In the genomic region with DNA sequence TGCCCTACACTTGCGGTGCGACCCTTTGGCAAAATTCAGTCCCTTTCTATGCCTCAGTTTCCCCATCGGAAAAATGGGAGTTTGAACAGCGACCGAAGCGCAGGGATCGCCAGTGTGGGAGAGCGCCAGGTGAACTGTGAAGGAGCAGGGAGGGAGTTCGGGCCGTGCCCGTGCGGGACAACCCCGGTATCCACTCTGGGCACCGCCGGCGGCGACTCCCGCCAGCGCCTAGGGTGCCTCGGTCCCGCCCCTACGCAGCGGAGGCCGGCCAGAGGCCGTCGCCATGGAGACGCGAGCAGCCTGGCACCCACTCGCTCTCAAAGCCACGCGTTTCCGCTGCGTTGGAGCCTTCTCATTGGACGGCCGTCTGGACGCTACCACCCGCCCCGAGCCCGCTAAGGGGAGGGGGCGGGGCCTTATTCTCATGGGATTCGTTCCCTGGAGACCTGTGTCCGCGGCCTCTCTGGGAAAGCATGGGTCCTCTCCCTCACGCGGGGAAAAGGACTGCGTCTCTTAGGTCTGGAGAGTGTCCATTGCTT, we compare ENCODE assay signal across 1 cellular context.
A peak's percentile ranks its signal among the peaks of the same experiment; 100 is the strongest.
TF ChIP-seq lines count a peak whose summit lies in the region.

No MANE protein-coding gene starts in this region.

TF ChIP-seq in K562, 482 proteins besides CTCF, POLR2A, EP300 and RAD21 (continued from another document and continues in another):
- TF ChIP-seq, protein P1, sequence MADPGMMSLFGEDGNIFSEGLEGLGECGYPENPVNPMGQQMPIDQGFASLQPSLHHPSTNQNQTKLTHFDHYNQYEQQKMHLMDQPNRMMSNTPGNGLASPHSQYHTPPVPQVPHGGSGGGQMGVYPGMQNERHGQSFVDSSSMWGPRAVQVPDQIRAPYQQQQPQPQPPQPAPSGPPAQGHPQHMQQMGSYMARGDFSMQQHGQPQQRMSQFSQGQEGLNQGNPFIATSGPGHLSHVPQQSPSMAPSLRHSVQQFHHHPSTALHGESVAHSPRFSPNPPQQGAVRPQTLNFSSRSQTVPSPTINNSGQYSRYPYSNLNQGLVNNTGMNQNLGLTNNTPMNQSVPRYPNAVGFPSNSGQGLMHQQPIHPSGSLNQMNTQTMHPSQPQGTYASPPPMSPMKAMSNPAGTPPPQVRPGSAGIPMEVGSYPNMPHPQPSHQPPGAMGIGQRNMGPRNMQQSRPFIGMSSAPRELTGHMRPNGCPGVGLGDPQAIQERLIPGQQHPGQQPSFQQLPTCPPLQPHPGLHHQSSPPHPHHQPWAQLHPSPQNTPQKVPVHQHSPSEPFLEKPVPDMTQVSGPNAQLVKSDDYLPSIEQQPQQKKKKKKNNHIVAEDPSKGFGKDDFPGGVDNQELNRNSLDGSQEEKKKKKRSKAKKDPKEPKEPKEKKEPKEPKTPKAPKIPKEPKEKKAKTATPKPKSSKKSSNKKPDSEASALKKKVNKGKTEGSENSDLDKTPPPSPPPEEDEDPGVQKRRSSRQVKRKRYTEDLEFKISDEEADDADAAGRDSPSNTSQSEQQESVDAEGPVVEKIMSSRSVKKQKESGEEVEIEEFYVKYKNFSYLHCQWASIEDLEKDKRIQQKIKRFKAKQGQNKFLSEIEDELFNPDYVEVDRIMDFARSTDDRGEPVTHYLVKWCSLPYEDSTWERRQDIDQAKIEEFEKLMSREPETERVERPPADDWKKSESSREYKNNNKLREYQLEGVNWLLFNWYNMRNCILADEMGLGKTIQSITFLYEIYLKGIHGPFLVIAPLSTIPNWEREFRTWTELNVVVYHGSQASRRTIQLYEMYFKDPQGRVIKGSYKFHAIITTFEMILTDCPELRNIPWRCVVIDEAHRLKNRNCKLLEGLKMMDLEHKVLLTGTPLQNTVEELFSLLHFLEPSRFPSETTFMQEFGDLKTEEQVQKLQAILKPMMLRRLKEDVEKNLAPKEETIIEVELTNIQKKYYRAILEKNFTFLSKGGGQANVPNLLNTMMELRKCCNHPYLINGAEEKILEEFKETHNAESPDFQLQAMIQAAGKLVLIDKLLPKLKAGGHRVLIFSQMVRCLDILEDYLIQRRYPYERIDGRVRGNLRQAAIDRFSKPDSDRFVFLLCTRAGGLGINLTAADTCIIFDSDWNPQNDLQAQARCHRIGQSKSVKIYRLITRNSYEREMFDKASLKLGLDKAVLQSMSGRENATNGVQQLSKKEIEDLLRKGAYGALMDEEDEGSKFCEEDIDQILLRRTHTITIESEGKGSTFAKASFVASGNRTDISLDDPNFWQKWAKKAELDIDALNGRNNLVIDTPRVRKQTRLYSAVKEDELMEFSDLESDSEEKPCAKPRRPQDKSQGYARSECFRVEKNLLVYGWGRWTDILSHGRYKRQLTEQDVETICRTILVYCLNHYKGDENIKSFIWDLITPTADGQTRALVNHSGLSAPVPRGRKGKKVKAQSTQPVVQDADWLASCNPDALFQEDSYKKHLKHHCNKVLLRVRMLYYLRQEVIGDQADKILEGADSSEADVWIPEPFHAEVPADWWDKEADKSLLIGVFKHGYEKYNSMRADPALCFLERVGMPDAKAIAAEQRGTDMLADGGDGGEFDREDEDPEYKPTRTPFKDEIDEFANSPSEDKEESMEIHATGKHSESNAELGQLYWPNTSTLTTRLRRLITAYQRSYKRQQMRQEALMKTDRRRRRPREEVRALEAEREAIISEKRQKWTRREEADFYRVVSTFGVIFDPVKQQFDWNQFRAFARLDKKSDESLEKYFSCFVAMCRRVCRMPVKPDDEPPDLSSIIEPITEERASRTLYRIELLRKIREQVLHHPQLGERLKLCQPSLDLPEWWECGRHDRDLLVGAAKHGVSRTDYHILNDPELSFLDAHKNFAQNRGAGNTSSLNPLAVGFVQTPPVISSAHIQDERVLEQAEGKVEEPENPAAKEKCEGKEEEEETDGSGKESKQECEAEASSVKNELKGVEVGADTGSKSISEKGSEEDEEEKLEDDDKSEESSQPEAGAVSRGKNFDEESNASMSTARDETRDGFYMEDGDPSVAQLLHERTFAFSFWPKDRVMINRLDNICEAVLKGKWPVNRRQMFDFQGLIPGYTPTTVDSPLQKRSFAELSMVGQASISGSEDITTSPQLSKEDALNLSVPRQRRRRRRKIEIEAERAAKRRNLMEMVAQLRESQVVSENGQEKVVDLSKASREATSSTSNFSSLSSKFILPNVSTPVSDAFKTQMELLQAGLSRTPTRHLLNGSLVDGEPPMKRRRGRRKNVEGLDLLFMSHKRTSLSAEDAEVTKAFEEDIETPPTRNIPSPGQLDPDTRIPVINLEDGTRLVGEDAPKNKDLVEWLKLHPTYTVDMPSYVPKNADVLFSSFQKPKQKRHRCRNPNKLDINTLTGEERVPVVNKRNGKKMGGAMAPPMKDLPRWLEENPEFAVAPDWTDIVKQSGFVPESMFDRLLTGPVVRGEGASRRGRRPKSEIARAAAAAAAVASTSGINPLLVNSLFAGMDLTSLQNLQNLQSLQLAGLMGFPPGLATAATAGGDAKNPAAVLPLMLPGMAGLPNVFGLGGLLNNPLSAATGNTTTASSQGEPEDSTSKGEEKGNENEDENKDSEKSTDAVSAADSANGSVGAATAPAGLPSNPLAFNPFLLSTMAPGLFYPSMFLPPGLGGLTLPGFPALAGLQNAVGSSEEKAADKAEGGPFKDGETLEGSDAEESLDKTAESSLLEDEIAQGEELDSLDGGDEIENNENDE (IDR thresholded peaks at IDR 0.05; ENCODE audit: low read depth, low read length), result no peak
- no peak for TF ChIP-seq RBBP5 (IDR thresholded peaks at IDR 0.05; ENCODE audit: borderline replicate concordance, insufficient read depth, low read length, poor library complexity, severe bottlenecking)
- no peak for TF ChIP-seq GTF2A2 (tag; IDR thresholded peaks at IDR 0.05)
- no peak for TF ChIP-seq PHTF2 (CRISPR knock-in tag; IDR thresholded peaks at IDR 0.05)
- TF ChIP-seq MAFK (IDR thresholded peaks at IDR 0.05; ENCODE audit: low read length), result no peak
- peak; percentile 18 to 71; a peak in 1 of 4 replicates for TF ChIP-seq MAZ (CRISPR knock-in tag; conservative IDR thresholded peaks at IDR 0.05 in 1 of 2, IDR thresholded peaks at IDR 0.05 in 1 of 2)
- TF ChIP-seq MTA3 (IDR thresholded peaks at IDR 0.05; ENCODE audit: borderline replicate concordance), result peak; percentile 17; the same call in 1 of the 2 replicates
- no peak for TF ChIP-seq POLR3G (IDR thresholded peaks at IDR 0.05; ENCODE audit: extremely low read depth, insufficient read length, insufficient replicate concordance)
- no peak for TF ChIP-seq BRD4 (IDR thresholded peaks at IDR 0.05)
- TF ChIP-seq, protein P2, sequence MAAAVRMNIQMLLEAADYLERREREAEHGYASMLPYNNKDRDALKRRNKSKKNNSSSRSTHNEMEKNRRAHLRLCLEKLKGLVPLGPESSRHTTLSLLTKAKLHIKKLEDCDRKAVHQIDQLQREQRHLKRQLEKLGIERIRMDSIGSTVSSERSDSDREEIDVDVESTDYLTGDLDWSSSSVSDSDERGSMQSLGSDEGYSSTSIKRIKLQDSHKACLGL (CRISPR knock-in tag; IDR thresholded peaks at IDR 0.05; ENCODE audit: borderline replicate concordance, poor library complexity, severe bottlenecking), result no peak
- TF ChIP-seq PURB (CRISPR knock-in tag; IDR thresholded peaks at IDR 0.05; ENCODE audit: low read depth), result no peak
- peak; percentile 35; the same call in 1 of the 2 replicates for TF ChIP-seq ZNF263 (CRISPR knock-in tag; IDR thresholded peaks at IDR 0.05; ENCODE audit: borderline replicate concordance)
- TF ChIP-seq HNRNPLL (IDR thresholded peaks at IDR 0.05; ENCODE audit: low read depth, low read length, poor library complexity, severe bottlenecking), result no peak
- TF ChIP-seq HCFC1 (IDR thresholded peaks at IDR 0.05; ENCODE audit: low read depth, low read length), result no peak
- no peak for TF ChIP-seq CBX1 (IDR thresholded peaks at IDR 0.05; ENCODE audit: low read depth)
- TF ChIP-seq ZNF507 (tag; conservative IDR thresholded peaks at IDR 0.05), result no peak
- no peak for TF ChIP-seq ZNF282 (CRISPR knock-in tag; IDR thresholded peaks at IDR 0.05)
- TF ChIP-seq CCNT2 (IDR thresholded peaks at IDR 0.05; ENCODE audit: borderline replicate concordance, extremely low read depth, insufficient read length, low read depth, low read length), result peak; percentile 62
- TF ChIP-seq ZNF212 (CRISPR knock-in tag; IDR thresholded peaks at IDR 0.05), result no peak
- TF ChIP-seq ESRRB (CRISPR knock-in tag; IDR thresholded peaks at IDR 0.05; ENCODE audit: borderline replicate concordance), result no peak
- no peak for TF ChIP-seq CHD4 (IDR thresholded peaks at IDR 0.05; ENCODE audit: insufficient read depth, insufficient replicate concordance, low read depth, low read length, poor library complexity, severe bottlenecking)
- no peak for TF ChIP-seq ZNF785 (CRISPR knock-in tag; IDR thresholded peaks at IDR 0.05)
- TF ChIP-seq YY1 (IDR thresholded peaks at IDR 0.05; ENCODE audit: borderline replicate concordance in 1 of 3, control insufficient read depth in 1 of 3, extremely low read depth in 1 of 3, insufficient read depth in 3 of 3, insufficient read length in 1 of 3, insufficient replicate concordance in 2 of 3, low read depth in 1 of 3, low read length in 2 of 3), result peak in 1 of 3 experiments; percentile 56
- no peak for TF ChIP-seq HDAC8 (tag; IDR thresholded peaks at IDR 0.05)
- no peak for TF ChIP-seq ARNT (IDR thresholded peaks at IDR 0.05)
- TF ChIP-seq CTBP1 (IDR thresholded peaks at IDR 0.05; ENCODE audit: borderline replicate concordance), result no peak
- no peak for TF ChIP-seq DNMT1 (IDR thresholded peaks at IDR 0.05)
- TF ChIP-seq, protein P3, sequence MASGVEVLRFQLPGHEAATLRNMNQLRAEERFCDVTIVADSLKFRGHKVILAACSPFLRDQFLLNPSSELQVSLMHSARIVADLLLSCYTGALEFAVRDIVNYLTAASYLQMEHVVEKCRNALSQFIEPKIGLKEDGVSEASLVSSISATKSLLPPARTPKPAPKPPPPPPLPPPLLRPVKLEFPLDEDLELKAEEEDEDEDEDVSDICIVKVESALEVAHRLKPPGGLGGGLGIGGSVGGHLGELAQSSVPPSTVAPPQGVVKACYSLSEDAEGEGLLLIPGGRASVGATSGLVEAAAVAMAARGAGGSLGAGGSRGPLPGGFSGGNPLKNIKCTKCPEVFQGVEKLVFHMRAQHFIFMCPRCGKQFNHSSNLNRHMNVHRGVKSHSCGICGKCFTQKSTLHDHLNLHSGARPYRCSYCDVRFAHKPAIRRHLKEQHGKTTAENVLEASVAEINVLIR (CRISPR knock-in tag; IDR thresholded peaks at IDR 0.05), result no peak
- no peak for TF ChIP-seq C11orf30 (IDR thresholded peaks at IDR 0.05; ENCODE audit: low read depth)
- no peak for TF ChIP-seq ZNF324 (CRISPR knock-in tag; IDR thresholded peaks at IDR 0.05)
- TF ChIP-seq CREB1 (IDR thresholded peaks at IDR 0.05), result no peak
- TF ChIP-seq CREB1 (CRISPR knock-in tag; IDR thresholded peaks at IDR 0.05), result peak; percentile 74
- TF ChIP-seq, protein P4, sequence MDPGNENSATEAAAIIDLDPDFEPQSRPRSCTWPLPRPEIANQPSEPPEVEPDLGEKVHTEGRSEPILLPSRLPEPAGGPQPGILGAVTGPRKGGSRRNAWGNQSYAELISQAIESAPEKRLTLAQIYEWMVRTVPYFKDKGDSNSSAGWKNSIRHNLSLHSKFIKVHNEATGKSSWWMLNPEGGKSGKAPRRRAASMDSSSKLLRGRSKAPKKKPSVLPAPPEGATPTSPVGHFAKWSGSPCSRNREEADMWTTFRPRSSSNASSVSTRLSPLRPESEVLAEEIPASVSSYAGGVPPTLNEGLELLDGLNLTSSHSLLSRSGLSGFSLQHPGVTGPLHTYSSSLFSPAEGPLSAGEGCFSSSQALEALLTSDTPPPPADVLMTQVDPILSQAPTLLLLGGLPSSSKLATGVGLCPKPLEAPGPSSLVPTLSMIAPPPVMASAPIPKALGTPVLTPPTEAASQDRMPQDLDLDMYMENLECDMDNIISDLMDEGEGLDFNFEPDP (CRISPR knock-in tag; IDR thresholded peaks at IDR 0.05), result no peak
- no peak for TF ChIP-seq KDM4B (IDR thresholded peaks at IDR 0.05; ENCODE audit: borderline replicate concordance in 2 of 2, low read depth in 1 of 2)
- 0 out of 2 replicates have a peak, but pooled peaks have one; percentile 39 for TF ChIP-seq SMARCA4 (IDR thresholded peaks at IDR 0.05)
- no peak for TF ChIP-seq SRSF3 (IDR thresholded peaks at IDR 0.05; ENCODE audit: insufficient read depth, low read length)
- TF ChIP-seq MYBL2 (IDR thresholded peaks at IDR 0.05; ENCODE audit: low read depth), result no peak
- TF ChIP-seq MYBL2 (CRISPR knock-in tag; IDR thresholded peaks at IDR 0.05; ENCODE audit: borderline replicate concordance), result no peak
- peak; percentile 70; the same call in 1 of the 2 replicates for TF ChIP-seq HNRNPL (IDR thresholded peaks at IDR 0.05; ENCODE audit: low read depth, low read length)
- TF ChIP-seq, protein P5, sequence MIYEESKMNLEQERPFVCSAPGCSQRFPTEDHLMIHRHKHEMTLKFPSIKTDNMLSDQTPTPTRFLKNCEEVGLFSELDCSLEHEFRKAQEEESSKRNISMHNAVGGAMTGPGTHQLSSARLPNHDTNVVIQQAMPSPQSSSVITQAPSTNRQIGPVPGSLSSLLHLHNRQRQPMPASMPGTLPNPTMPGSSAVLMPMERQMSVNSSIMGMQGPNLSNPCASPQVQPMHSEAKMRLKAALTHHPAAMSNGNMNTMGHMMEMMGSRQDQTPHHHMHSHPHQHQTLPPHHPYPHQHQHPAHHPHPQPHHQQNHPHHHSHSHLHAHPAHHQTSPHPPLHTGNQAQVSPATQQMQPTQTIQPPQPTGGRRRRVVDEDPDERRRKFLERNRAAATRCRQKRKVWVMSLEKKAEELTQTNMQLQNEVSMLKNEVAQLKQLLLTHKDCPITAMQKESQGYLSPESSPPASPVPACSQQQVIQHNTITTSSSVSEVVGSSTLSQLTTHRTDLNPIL (CRISPR knock-in tag; IDR thresholded peaks at IDR 0.05), result no peak
- no peak for TF ChIP-seq ZNF134 (CRISPR knock-in tag; conservative IDR thresholded peaks at IDR 0.05)
- no peak for TF ChIP-seq ARHGAP35 (IDR thresholded peaks at IDR 0.05; ENCODE audit: partially characterized antibody)
- TF ChIP-seq COPS2 (conservative IDR thresholded peaks at IDR 0.05), result no peak
- TF ChIP-seq ZNF316 (IDR thresholded peaks at IDR 0.05), result no peak
- TF ChIP-seq NEUROD1 (IDR thresholded peaks at IDR 0.05; ENCODE audit: borderline replicate concordance, low read depth, low read length, partially characterized antibody), result peak; percentile 54
- no peak for TF ChIP-seq IRF2 (CRISPR knock-in tag; IDR thresholded peaks at IDR 0.05)
- TF ChIP-seq PCBP1 (IDR thresholded peaks at IDR 0.05; ENCODE audit: low read depth, low read length, poor library complexity, severe bottlenecking), result no peak
- TF ChIP-seq ELF1 (tag; IDR thresholded peaks at IDR 0.05), result no peak
- peak; percentile 88 for TF ChIP-seq EGR1 (conservative IDR thresholded peaks at IDR 0.05)
- no peak for TF ChIP-seq SRSF9 (IDR thresholded peaks at IDR 0.05; ENCODE audit: borderline replicate concordance, low read depth, low read length)
- no peak for TF ChIP-seq ZNF197 (CRISPR knock-in tag; IDR thresholded peaks at IDR 0.05; ENCODE audit: low read depth)
